1 cellular context compared by ENCODE assay signal in the genomic region with DNA sequence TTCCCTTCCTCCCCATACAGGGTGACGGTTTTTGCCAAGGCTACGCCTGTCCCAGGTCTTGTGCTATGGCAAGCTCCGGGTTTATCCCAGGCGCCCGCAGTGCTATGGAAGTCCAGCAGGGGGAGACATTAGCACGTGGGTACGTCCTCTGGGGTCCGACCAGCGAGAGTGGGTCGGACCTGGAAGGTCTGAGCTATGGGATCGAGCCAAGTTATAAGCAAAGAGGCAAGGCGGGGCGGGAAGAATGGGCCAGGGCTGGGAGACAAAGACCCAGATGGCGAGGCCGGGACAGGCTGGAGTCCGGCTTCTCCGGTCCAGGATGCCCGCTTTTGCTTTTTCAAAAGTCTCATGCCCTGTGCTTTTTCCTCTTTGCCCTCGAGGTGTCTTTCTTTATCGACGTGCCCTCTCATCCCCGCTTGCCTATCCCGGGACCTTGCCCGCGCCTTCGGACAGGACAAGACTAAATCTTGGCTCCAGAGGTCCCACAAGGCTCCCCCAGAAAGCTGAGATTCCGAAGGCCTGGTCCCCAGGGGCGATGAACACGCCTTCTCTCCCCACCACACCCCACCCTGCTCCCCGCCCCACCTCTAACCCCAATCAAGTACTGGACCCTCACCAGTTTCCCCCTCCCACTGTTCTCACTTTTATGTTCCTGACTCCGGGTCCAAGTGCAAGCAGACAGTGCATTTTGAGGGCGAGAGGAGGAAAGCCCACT.
TF ChIP-seq lines count a peak whose summit lies in the region.

No MANE protein-coding gene starts in this region.

TF ChIP-seq in HepG2, 621 proteins besides CTCF, POLR2A, EP300 and RAD21 (continued from another document):
- TF ChIP-seq, protein P1, sequence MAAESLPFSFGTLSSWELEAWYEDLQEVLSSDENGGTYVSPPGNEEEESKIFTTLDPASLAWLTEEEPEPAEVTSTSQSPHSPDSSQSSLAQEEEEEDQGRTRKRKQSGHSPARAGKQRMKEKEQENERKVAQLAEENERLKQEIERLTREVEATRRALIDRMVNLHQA (CRISPR knock-in tag; IDR thresholded peaks at IDR 0.05) = no peak
- TF ChIP-seq GATAD1 (CRISPR knock-in tag; IDR thresholded peaks at IDR 0.05) = no peak
- TF ChIP-seq FOXK1 (CRISPR knock-in tag; IDR thresholded peaks at IDR 0.05; ENCODE audit: borderline replicate concordance, low read depth) = no peak
- TF ChIP-seq IKZF1 (IDR thresholded peaks at IDR 0.05) = no peak
- no peak for TF ChIP-seq PCBP1 (IDR thresholded peaks at IDR 0.05; ENCODE audit: borderline replicate concordance, low read depth, low read length)
- no peak for TF ChIP-seq THYN1 (CRISPR knock-in tag; IDR thresholded peaks at IDR 0.05; ENCODE audit: borderline replicate concordance, low read depth)
- TF ChIP-seq PHF20 (CRISPR knock-in tag; IDR thresholded peaks at IDR 0.05) = peak; percentile 4; the same call in 1 of the 2 replicates
- TF ChIP-seq KDM2A (CRISPR knock-in tag; IDR thresholded peaks at IDR 0.05; ENCODE audit: borderline replicate concordance, low read depth) = peak; percentile 33; the same call in 1 of the 2 replicates
- TF ChIP-seq STAG1 (CRISPR knock-in tag; IDR thresholded peaks at IDR 0.05) = peak; percentile 90
- no peak for TF ChIP-seq ZNF780A (CRISPR knock-in tag; IDR thresholded peaks at IDR 0.05)
- TF ChIP-seq, protein P2, sequence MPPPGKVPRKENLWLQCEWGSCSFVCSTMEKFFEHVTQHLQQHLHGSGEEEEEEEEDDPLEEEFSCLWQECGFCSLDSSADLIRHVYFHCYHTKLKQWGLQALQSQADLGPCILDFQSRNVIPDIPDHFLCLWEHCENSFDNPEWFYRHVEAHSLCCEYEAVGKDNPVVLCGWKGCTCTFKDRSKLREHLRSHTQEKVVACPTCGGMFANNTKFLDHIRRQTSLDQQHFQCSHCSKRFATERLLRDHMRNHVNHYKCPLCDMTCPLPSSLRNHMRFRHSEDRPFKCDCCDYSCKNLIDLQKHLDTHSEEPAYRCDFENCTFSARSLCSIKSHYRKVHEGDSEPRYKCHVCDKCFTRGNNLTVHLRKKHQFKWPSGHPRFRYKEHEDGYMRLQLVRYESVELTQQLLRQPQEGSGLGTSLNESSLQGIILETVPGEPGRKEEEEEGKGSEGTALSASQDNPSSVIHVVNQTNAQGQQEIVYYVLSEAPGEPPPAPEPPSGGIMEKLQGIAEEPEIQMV (CRISPR knock-in tag; IDR thresholded peaks at IDR 0.05; ENCODE audit: low read depth) = no peak
- TF ChIP-seq, protein P3, sequence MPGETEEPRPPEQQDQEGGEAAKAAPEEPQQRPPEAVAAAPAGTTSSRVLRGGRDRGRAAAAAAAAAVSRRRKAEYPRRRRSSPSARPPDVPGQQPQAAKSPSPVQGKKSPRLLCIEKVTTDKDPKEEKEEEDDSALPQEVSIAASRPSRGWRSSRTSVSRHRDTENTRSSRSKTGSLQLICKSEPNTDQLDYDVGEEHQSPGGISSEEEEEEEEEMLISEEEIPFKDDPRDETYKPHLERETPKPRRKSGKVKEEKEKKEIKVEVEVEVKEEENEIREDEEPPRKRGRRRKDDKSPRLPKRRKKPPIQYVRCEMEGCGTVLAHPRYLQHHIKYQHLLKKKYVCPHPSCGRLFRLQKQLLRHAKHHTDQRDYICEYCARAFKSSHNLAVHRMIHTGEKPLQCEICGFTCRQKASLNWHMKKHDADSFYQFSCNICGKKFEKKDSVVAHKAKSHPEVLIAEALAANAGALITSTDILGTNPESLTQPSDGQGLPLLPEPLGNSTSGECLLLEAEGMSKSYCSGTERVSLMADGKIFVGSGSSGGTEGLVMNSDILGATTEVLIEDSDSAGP (CRISPR knock-in tag; IDR thresholded peaks at IDR 0.05; ENCODE audit: borderline replicate concordance) = no peak
- peak; percentile 45; the same call in 1 of the 2 replicates for TF ChIP-seq ZBTB7B (CRISPR knock-in tag; IDR thresholded peaks at IDR 0.05)
- TF ChIP-seq SMAD1 (CRISPR knock-in tag; IDR thresholded peaks at IDR 0.05; ENCODE audit: borderline replicate concordance, low read depth) = no peak
- peak; percentile 11; the same call in 1 of the 2 replicates for TF ChIP-seq ZNF614 (CRISPR knock-in tag; IDR thresholded peaks at IDR 0.05; ENCODE audit: borderline replicate concordance)
- TF ChIP-seq ZNF777 (CRISPR knock-in tag; IDR thresholded peaks at IDR 0.05) = peak; percentile 57
- no peak for TF ChIP-seq MAFF (IDR thresholded peaks at IDR 0.05; ENCODE audit: low read depth, low read length)
- 0 out of 2 replicates have a peak, but pooled peaks have one; percentile 53 for TF ChIP-seq ZNF335 (CRISPR knock-in tag; IDR thresholded peaks at IDR 0.05)
- TF ChIP-seq, protein P4, sequence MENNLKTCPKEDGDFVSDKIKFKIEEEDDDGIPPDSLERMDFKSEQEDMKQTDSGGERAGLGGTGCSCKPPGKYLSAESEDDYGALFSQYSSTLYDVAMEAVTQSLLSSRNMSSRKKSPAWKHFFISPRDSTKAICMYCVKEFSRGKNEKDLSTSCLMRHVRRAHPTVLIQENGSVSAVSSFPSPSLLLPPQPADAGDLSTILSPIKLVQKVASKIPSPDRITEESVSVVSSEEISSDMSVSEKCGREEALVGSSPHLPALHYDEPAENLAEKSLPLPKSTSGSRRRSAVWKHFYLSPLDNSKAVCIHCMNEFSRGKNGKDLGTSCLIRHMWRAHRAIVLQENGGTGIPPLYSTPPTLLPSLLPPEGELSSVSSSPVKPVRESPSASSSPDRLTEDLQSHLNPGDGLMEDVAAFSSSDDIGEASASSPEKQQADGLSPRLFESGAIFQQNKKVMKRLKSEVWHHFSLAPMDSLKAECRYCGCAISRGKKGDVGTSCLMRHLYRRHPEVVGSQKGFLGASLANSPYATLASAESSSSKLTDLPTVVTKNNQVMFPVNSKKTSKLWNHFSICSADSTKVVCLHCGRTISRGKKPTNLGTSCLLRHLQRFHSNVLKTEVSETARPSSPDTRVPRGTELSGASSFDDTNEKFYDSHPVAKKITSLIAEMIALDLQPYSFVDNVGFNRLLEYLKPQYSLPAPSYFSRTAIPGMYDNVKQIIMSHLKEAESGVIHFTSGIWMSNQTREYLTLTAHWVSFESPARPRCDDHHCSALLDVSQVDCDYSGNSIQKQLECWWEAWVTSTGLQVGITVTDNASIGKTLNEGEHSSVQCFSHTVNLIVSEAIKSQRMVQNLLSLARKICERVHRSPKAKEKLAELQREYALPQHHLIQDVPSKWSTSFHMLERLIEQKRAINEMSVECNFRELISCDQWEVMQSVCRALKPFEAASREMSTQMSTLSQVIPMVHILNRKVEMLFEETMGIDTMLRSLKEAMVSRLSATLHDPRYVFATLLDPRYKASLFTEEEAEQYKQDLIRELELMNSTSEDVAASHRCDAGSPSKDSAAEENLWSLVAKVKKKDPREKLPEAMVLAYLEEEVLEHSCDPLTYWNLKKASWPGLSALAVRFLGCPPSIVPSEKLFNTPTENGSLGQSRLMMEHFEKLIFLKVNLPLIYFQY (CRISPR knock-in tag; IDR thresholded peaks at IDR 0.05; ENCODE audit: borderline replicate concordance) = peak; percentile 72; the same call in 1 of the 2 replicates
- TF ChIP-seq ZMAT3 (CRISPR knock-in tag; conservative IDR thresholded peaks at IDR 0.05) = no peak
- TF ChIP-seq NFE2 (CRISPR knock-in tag; IDR thresholded peaks at IDR 0.05) = no peak
- no peak for TF ChIP-seq HOXD1 (CRISPR knock-in tag; IDR thresholded peaks at IDR 0.05)
- TF ChIP-seq FOSL1 (CRISPR knock-in tag; IDR thresholded peaks at IDR 0.05; ENCODE audit: borderline replicate concordance) = no peak
- no peak for TF ChIP-seq ZFP90 (CRISPR knock-in tag; IDR thresholded peaks at IDR 0.05; ENCODE audit: borderline replicate concordance)
- no peak for TF ChIP-seq ZNF510 (CRISPR knock-in tag; IDR thresholded peaks at IDR 0.05; ENCODE audit: low read depth)
- no peak for TF ChIP-seq SRSF4 (IDR thresholded peaks at IDR 0.05; ENCODE audit: low read depth, low read length, poor library complexity, severe bottlenecking)
- TF ChIP-seq, protein P5, sequence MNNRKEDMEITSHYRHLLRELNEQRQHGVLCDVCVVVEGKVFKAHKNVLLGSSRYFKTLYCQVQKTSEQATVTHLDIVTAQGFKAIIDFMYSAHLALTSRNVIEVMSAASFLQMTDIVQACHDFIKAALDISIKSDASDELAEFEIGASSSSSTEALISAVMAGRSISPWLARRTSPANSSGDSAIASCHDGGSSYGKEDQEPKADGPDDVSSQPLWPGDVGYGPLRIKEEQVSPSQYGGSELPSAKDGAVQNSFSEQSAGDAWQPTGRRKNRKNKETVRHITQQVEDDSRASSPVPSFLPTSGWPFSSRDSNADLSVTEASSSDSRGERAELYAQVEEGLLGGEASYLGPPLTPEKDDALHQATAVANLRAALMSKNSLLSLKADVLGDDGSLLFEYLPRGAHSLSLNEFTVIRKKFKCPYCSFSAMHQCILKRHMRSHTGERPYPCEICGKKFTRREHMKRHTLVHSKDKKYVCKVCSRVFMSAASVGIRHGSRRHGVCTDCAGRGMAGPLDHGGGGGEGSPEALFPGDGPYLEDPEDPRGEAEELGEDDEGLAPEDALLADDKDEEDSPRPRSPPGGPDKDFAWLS (CRISPR knock-in tag; IDR thresholded peaks at IDR 0.05; ENCODE audit: borderline replicate concordance) = no peak
- TF ChIP-seq, protein P6, sequence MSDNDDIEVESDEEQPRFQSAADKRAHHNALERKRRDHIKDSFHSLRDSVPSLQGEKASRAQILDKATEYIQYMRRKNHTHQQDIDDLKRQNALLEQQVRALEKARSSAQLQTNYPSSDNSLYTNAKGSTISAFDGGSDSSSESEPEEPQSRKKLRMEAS (IDR thresholded peaks at IDR 0.05) = peak; percentile 43; the same call in 1 of the 2 replicates
- TF ChIP-seq JUNB (CRISPR knock-in tag; IDR thresholded peaks at IDR 0.05; ENCODE audit: borderline replicate concordance) = no peak
TF ChIP-seq in HepG2: peak in this region for 11.
